ENCODE assay signal across 1 cellular context in the genomic region with DNA sequence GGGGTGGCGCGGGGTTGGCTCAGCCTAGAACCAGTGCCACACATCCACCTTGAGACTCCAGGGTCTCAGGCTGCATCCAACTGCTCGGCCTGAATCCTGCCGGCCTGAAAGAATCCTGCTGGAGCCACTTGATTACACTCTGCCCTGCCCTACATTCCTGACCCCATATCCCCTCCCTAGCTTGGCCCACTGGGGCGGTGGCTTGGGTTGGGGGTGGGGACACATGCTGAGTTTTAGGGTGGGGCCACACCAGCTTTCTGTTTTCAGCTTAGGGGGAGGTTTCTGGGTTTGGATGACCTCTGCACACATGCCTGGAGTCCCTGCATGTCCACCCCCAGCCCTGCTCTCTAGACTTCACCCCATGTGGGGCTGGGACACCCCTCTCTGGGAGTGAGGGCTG.
A peak's percentile ranks its signal among the peaks of the same experiment; 100 is the strongest.
TF ChIP-seq lines count a peak whose summit lies in the region.

No MANE protein-coding gene starts in this region.

TF ChIP-seq in K562, 482 proteins besides CTCF, POLR2A, EP300 and RAD21:
- 0 out of 2 replicates have a peak, but pooled peaks have one; percentile 14 for TF ChIP-seq NR2C2 (CRISPR knock-in tag; IDR thresholded peaks at IDR 0.05)
- no peak for TF ChIP-seq NR2C2 (tag; IDR thresholded peaks at IDR 0.05)
- TF ChIP-seq RBFOX2 (IDR thresholded peaks at IDR 0.05; ENCODE audit: low read depth, low read length) = no peak
- TF ChIP-seq, protein P1, sequence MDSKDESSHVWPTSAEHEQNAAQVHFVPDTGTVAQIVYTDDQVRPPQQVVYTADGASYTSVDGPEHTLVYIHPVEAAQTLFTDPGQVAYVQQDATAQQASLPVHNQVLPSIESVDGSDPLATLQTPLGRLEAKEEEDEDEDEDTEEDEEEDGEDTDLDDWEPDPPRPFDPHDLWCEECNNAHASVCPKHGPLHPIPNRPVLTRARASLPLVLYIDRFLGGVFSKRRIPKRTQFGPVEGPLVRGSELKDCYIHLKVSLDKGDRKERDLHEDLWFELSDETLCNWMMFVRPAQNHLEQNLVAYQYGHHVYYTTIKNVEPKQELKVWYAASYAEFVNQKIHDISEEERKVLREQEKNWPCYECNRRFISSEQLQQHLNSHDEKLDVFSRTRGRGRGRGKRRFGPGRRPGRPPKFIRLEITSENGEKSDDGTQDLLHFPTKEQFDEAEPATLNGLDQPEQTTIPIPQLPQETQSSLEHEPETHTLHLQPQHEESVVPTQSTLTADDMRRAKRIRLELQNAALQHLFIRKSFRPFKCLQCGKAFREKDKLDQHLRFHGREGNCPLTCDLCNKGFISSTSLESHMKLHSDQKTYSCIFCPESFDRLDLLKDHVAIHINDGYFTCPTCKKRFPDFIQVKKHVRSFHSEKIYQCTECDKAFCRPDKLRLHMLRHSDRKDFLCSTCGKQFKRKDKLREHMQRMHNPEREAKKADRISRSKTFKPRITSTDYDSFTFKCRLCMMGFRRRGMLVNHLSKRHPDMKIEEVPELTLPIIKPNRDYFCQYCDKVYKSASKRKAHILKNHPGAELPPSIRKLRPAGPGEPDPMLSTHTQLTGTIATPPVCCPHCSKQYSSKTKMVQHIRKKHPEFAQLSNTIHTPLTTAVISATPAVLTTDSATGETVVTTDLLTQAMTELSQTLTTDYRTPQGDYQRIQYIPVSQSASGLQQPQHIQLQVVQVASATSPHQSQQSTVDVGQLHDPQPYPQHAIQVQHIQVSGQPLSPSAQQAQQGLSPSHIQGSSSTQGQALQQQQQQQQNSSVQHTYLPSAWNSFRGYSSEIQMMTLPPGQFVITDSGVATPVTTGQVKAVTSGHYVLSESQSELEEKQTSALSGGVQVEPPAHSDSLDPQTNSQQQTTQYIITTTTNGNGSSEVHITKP (IDR thresholded peaks at IDR 0.05; ENCODE audit: partially characterized antibody) = peak; percentile 22
